Comparison of ENCODE assay signal across 1 cellular context in genomic region chr14:104148433-104149277, GRCh38.
TF ChIP-seq lines count a peak whose summit lies in the region.

No MANE protein-coding gene starts in this region.

TF ChIP-seq in HepG2, 621 proteins besides CTCF, POLR2A, EP300 and RAD21:
- TF ChIP-seq ZNF615 (CRISPR knock-in tag; IDR thresholded peaks at IDR 0.05; ENCODE audit: borderline replicate concordance): no peak
- TF ChIP-seq TEAD2 (CRISPR knock-in tag; IDR thresholded peaks at IDR 0.05): no peak
TF ChIP-seq in HepG2: peak in this region for 0.
